ENCODE assay signal across 17 cellular contexts in the genomic region with DNA sequence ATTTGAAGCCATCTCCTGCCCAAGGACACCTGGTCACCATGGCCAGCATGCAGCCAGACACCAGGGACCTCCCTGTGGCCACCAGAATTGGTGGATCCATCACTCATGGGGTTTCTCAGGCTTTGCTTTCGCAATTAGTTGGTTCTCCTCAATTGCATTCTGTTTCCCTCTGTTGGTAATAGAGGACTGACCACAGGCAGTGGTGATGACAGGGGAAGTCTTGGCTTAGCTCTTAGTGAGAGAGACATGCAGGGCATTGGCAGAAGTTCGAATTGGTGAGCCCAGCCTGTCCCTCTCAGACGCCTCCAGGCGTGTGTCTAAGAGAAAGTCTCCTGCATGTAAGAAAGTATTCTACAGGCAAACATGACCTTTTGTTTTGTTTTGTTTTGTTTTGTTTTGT. TPM values are rescaled to one million over a fixed set of nuclear protein-coding genes. Genes with fewer than 3 reads are reported as not detected.
DNase-seq lines count a peak whose midpoint lies in the region; ATAC-seq and TF ChIP-seq lines count a peak whose summit lies in the region.
"Had no signal": no experiment of that assay in that cellular context is flagged by ENCODE, and none has a peak within 500 bp of the region (broad histone marks: within the 10 kb centered on the region; RNA-seq: fewer than 3 reads in every experiment).

No MANE protein-coding gene starts in this region.

- TF ChIP-seq CTCF in upper lobe of right lung (IDR thresholded peaks at IDR 0.05) (no peak), smooth muscle cell (IDR thresholded peaks at IDR 0.05; ENCODE audit: borderline replicate concordance, insufficient read depth, poor library complexity, severe bottlenecking) (no peak)

- H3K4me3 ChIP-seq in upper lobe of right lung (no peak overlapping the region), smooth muscle cell (no peak overlapping the region)
- H3K4me3 ChIP-seq: gastrocnemius medialis, SJSA1, tibial artery had no signal

- WGBS in smooth muscle cell (ENCODE audit: low lambda C conversion rate): 85% methylated on average over 4 of the region's 4 CpGs

- intact Hi-C loops in Right ventricle myocardium inferior (cut with DNase I) (no loop called here), left ventricle myocardium superior (cut with micrococcal nuclease) (no loop called here), upper lobe of right lung (cut with DNase I) (no loop called here)

- H3K27ac ChIP-seq in upper lobe of right lung: no peak overlapping the region
- H3K27ac ChIP-seq in smooth muscle cell (ENCODE audit: low read depth): no peak overlapping the region
- H3K27ac ChIP-seq: gastrocnemius medialis, SJSA1, tibial artery had no signal

- H3K4me2 ChIP-seq in smooth muscle cell: no peak overlapping the region

- no peaks in the 10 kb centered on the region for H3K36me3 ChIP-seq in upper lobe of right lung
- H3K36me3 ChIP-seq in smooth muscle cell (ENCODE audit: low read depth): no peaks in the 10 kb centered on the region
- H3K36me3 ChIP-seq: gastrocnemius medialis, SJSA1, tibial artery had no signal

- H2AFZ ChIP-seq in smooth muscle cell (ENCODE audit: low read depth): no peak overlapping the region

- H3K9ac ChIP-seq in smooth muscle cell (ENCODE audit: low read depth): no peak overlapping the region

- H3F3A ChIP-seq in smooth muscle cell (ENCODE audit: low read depth): no peaks in the 10 kb centered on the region

- H3K9me3 ChIP-seq in upper lobe of right lung (no peaks in the 10 kb centered on the region), smooth muscle cell (replicated peaks; ENCODE audit: low read depth) (no peaks in the 10 kb centered on the region)
- H3K9me3 ChIP-seq: gastrocnemius medialis, SJSA1, tibial artery had no signal

- H3K27me3 ChIP-seq in upper lobe of right lung (no peaks in the 10 kb centered on the region), smooth muscle cell (ENCODE audit: low read depth) (no peaks in the 10 kb centered on the region)
- H3K27me3 ChIP-seq: gastrocnemius medialis, SJSA1, tibial artery had no signal

- H3K79me2 ChIP-seq in smooth muscle cell (ENCODE audit: low read depth): no peaks in the 10 kb centered on the region

- peak; percentile 44 for ATAC-seq in Right ventricle myocardium inferior
- ATAC-seq in left ventricle myocardium superior: no peak
- ATAC-seq in upper lobe of right lung: peak; percentile 92
- ATAC-seq: gastrocnemius medialis had no signal

- no peaks in the 10 kb centered on the region for H4K20me1 ChIP-seq in smooth muscle cell (ENCODE audit: low read depth)

- H3K4me1 ChIP-seq in upper lobe of right lung (no peaks in the 10 kb centered on the region), smooth muscle cell (ENCODE audit: low read depth) (no peaks in the 10 kb centered on the region)
- H3K4me1 ChIP-seq: gastrocnemius medialis, tibial artery had no signal

- no peak for DNase-seq in Right ventricle myocardium inferior (ENCODE audit: missing footprints)
- no peak for DNase-seq in left ventricle myocardium superior
- peak; percentile 31 for DNase-seq in SKM-1 treated with dmso at 0.1 percent for 144 hours (lab: John Stamatoyannopoulos, UW; ENCODE audit: unreplicated experiment)
- DNase-seq in glomerular visceral epithelial cell (ENCODE audit: extremely low spot score): peak; percentile 25
- DNase-seq in upper lobe of right lung: no peak
- no peak for DNase-seq in cerebellar nuclear complex (lab: John Stamatoyannopoulos, UW)
- no peak for DNase-seq in smooth muscle cell (lab: John Stamatoyannopoulos, UW; ENCODE audit: unreplicated experiment)
- no peak for DNase-seq in activated CD4-positive, alpha-beta T cell treated with anti-CD3 and anti-CD28 coated beads, Interleukin-2, amount 50 U/mL, for 4 hours
- DNase-seq: activated B cell treated with CpG ODN at 0.5 μM for 24 hours, gastrocnemius medialis, islet precursor cell, natural killer cell, NCI-H1417 treated with DMSO at 0.1 percent for 48 hours, NCI-H774, tibial artery had no signal

RNA-seq across cellular contexts. Expression of a gene that starts 21.3 kb away (rescaled TPM):
- total RNA-seq in Right ventricle myocardium inferior (0.46 TPM), left ventricle myocardium superior (0.17 TPM), upper lobe of right lung (7.6 TPM), smooth muscle cell (0.85 and 2.0 TPM in 2 replicates)
- polyA plus RNA-seq in smooth muscle cell: 0.63 and 1.8 TPM in 2 replicates
- total RNA-seq: activated B cell treated with CpG ODN at 0.5 μM for 24 hours, dermis microvascular lymphatic vessel endothelial cell, SJSA1 had no signal

RNA-seq across cellular contexts. Expression of a gene that starts 34.8 kb away (rescaled TPM):
- total RNA-seq in Right ventricle myocardium inferior: 0.16 TPM
- 0.12 TPM for total RNA-seq in left ventricle myocardium superior
- 4.3 TPM for total RNA-seq in upper lobe of right lung
- total RNA-seq in smooth muscle cell: not detected in 2 replicates
- polyA plus RNA-seq in smooth muscle cell: 0.26 and 0.43 TPM in 2 replicates
- total RNA-seq: activated B cell treated with CpG ODN at 0.5 μM for 24 hours, dermis microvascular lymphatic vessel endothelial cell, gastrocnemius medialis, SJSA1 had no signal

RNA-seq across cellular contexts. Expression of a gene that starts 48.8 kb away (rescaled TPM):
- total RNA-seq in Right ventricle myocardium inferior (0.08 TPM), left ventricle myocardium superior (0.12 TPM), upper lobe of right lung (0.20 TPM), smooth muscle cell (not detected in 2 replicates)
- polyA plus RNA-seq in smooth muscle cell: not detected in 2 replicates
- total RNA-seq: activated B cell treated with CpG ODN at 0.5 μM for 24 hours, SJSA1 had no signal

Comparison
In these comparisons a context has a peak if more than half of its experiments do, and no peak if none do; other contexts are left out.
1. DNase-seq: peak in SKM-1 treated with dmso at 0.1 percent for 144 hours (single experiment) and glomerular visceral epithelial cell (single experiment); none in Right ventricle myocardium inferior (single experiment), left ventricle myocardium superior (single experiment), upper lobe of right lung (single experiment), cerebellar nuclear complex (0 of 2), smooth muscle cell (single experiment) and activated CD4-positive, alpha-beta T cell treated with anti-CD3 and anti-CD28 coated beads, Interleukin-2, amount 50 U/mL, for 4 hours (0 of 2).